Comparison of ENCODE assay signal across 17 cellular contexts in genomic region chr5:89168766-89169165, GRCh38.
DNase-seq lines count a peak whose midpoint lies in the region; ATAC-seq, FAIRE-seq and TF ChIP-seq lines count a peak whose summit lies in the region.
"Had no signal": no experiment of that assay in that cellular context is flagged by ENCODE, and none has a peak within 500 bp of the region (broad histone marks: within the 10 kb centered on the region; RNA-seq: fewer than 3 reads in every experiment).

No MANE protein-coding gene starts in this region.

- DNase-seq in bronchial epithelial cell (ENCODE audit: low read depth) (no peak), HepG2 (ENCODE audit: low spot score) (no peak)
- no peak for DNase-seq in activated naive CD4-positive, alpha-beta T cell treated with anti-CD3 and anti-CD28 coated beads, Interleukin-2, amount 50 U/mL, for 16 hours
- no peak for DNase-seq in naive thymus-derived CD8-positive, alpha-beta T cell
- no peak for DNase-seq in activated naive CD8-positive, alpha-beta T cell treated with anti-CD3 and anti-CD28 coated beads for 36 hours
- DNase-seq: activated CD4-positive, CD25-positive, alpha-beta regulatory T cell; activated T-cell treated with anti-CD3 and anti-CD28 coated beads, Interleukin-2, amount 50 U/mL, for 1 hour; CD4-positive, alpha-beta memory T cell; gastrocnemius medialis; kidney; NCI-H1694 treated with DMSO at 0.1 percent for 48 hours; sigmoid colon had no signal

- CTCF ChIA-PET in HepG2 (lab: Yijun Ruan, JAX; ENCODE audit: low intra/inter-chr PET ratio, low total read pairs): no interaction called here

- FAIRE-seq in bronchial epithelial cell (lab: Jason Lieb, UNC) (peak; percentile 43), HepG2 (lab: Jason Lieb, UNC) (no peak)
- FAIRE-seq: kidney had no signal

- H3K4me1 ChIP-seq in HepG2 (ENCODE audit: insufficient read depth, low read length): no peaks in the 10 kb centered on the region
- H3K4me1 ChIP-seq: gastrocnemius medialis, sigmoid colon had no signal

- no peak overlapping the region for H3K4me2 ChIP-seq in HepG2 (ENCODE audit: low read depth, low read length)

- TF ChIP-seq CTCF in bronchial epithelial cell (IDR thresholded peaks at IDR 0.05; ENCODE audit: insufficient read depth, low read length, severe bottlenecking) (no peak), HepG2 (CRISPR knock-in tag; IDR thresholded peaks at IDR 0.05) (no peak)

- H3K4me3 Mint-ChIP-seq in naive thymus-derived CD8-positive, alpha-beta T cell: no peak overlapping the region
- H3K4me3 Mint-ChIP-seq in activated naive CD8-positive, alpha-beta T cell treated with anti-CD3 and anti-CD28 coated beads for 36 hours: no peak overlapping the region
- H3K4me3 Mint-ChIP-seq: CD4-positive, alpha-beta memory T cell; natural killer cell treated with Interleukin-12 subunit alpha and Interleukin-12 subunit beta and Interleukin-15 and Interleukin-18, amount 100 ng/mL, for 72 hours had no signal

- POLR2A ChIA-PET in naive thymus-derived CD8-positive, alpha-beta T cell (lab: Charles Lee): no interaction called here
- POLR2A ChIA-PET in HepG2 (lab: Yijun Ruan, JAX): no interaction called here

- TF ChIP-seq EP300 in HepG2 (IDR thresholded peaks at IDR 0.05; ENCODE audit: low read depth in 2 of 2, low read length in 2 of 2) (no peak), HepG2 (CRISPR knock-in tag; IDR thresholded peaks at IDR 0.05; ENCODE audit: borderline replicate concordance) (no peak)

- TF ChIP-seq POLR2A in HepG2 (IDR thresholded peaks at IDR 0.05; ENCODE audit: insufficient read depth in 1 of 2, low read depth in 2 of 2, low read length in 2 of 2): no peak

- H3K27ac Mint-ChIP-seq in naive thymus-derived CD8-positive, alpha-beta T cell: no peak overlapping the region
- H3K27ac Mint-ChIP-seq in activated naive CD8-positive, alpha-beta T cell treated with anti-CD3 and anti-CD28 coated beads for 36 hours: no peak overlapping the region
- H3K27ac Mint-ChIP-seq: CD4-positive, alpha-beta memory T cell; natural killer cell treated with Interleukin-12 subunit alpha and Interleukin-12 subunit beta and Interleukin-15 and Interleukin-18, amount 100 ng/mL, for 72 hours had no signal

- no peak overlapping the region for H3K9ac ChIP-seq in HepG2 (ENCODE audit: insufficient read depth, low read depth, low read length)

- intact Hi-C loops in HepG2 (cut with micrococcal nuclease; ENCODE audit: unreplicated experiment): no loop called here

- no peak overlapping the region for H3K27ac ChIP-seq in HepG2 (ENCODE audit: extremely low read length, insufficient read depth, low read length)
- H3K27ac ChIP-seq: gastrocnemius medialis, sigmoid colon had no signal

- no peaks in the 10 kb centered on the region for H3K36me3 Mint-ChIP-seq in naive thymus-derived CD8-positive, alpha-beta T cell
- peaks cover 1% of the 10 kb centered on the region for H3K36me3 Mint-ChIP-seq in activated naive CD8-positive, alpha-beta T cell treated with anti-CD3 and anti-CD28 coated beads for 36 hours
- H3K36me3 Mint-ChIP-seq: CD4-positive, alpha-beta memory T cell; natural killer cell treated with Interleukin-12 subunit alpha and Interleukin-12 subunit beta and Interleukin-15 and Interleukin-18, amount 100 ng/mL, for 72 hours had no signal

- H4K20me1 ChIP-seq in HepG2 (ENCODE audit: insufficient read depth, low read length): no peaks in the 10 kb centered on the region

- in situ Hi-C loops in HepG2 (cut with HindIII; ENCODE audit: extremely low pct_ligation_motif_present, low pct_unique_long_range_greater_than_20kb): no loop called here

- BruUV-seq in HepG2 (replicated peaks; lab: Mats Ljungman, UMichigan): no TSS peak

- TF ChIP-seq RAD21 in HepG2 (CRISPR knock-in tag; IDR thresholded peaks at IDR 0.05): no peak

- no peaks in the 10 kb centered on the region for H3K79me2 ChIP-seq in HepG2 (ENCODE audit: insufficient read depth, low read length)

- H3K27me3 ChIP-seq in bronchial epithelial cell (ENCODE audit: control insufficient read depth, insufficient read depth, low read length) (no peaks in the 10 kb centered on the region), HepG2 (ENCODE audit: control insufficient read depth in 1 of 2, insufficient read depth in 2 of 2, low read length in 2 of 2) (no peaks in the 10 kb centered on the region)
- H3K27me3 ChIP-seq: gastrocnemius medialis, sigmoid colon had no signal

- H3K9me3 Mint-ChIP-seq in naive thymus-derived CD8-positive, alpha-beta T cell: peaks cover 0 to 7% (median 2%) of the 10 kb centered on the region in 9 donors
- peaks cover 2% of the 10 kb centered on the region for H3K9me3 Mint-ChIP-seq in activated naive CD8-positive, alpha-beta T cell treated with anti-CD3 and anti-CD28 coated beads for 36 hours

- no peak overlapping the region for H2AFZ ChIP-seq in HepG2 (ENCODE audit: low read length)

- H3K36me3 ChIP-seq in bronchial epithelial cell (ENCODE audit: control insufficient read depth, insufficient read depth, low read length): no peaks in the 10 kb centered on the region
- no peaks in the 10 kb centered on the region for H3K36me3 ChIP-seq in HepG2 (replicated peaks in 1 of 2; ENCODE audit: control insufficient read depth in 1 of 2, insufficient read depth in 2 of 2, low read length in 2 of 2)
- H3K36me3 ChIP-seq: gastrocnemius medialis, sigmoid colon had no signal

- H3K4me1 Mint-ChIP-seq in naive thymus-derived CD8-positive, alpha-beta T cell: peaks cover 0 to 3% (median 0%) of the 10 kb centered on the region in 4 donors
- H3K4me1 Mint-ChIP-seq in activated naive CD8-positive, alpha-beta T cell treated with anti-CD3 and anti-CD28 coated beads for 36 hours: no peaks in the 10 kb centered on the region
- H3K4me1 Mint-ChIP-seq: CD4-positive, alpha-beta memory T cell had no signal

- no peaks in the 10 kb centered on the region for H3K27me3 Mint-ChIP-seq in naive thymus-derived CD8-positive, alpha-beta T cell
- H3K27me3 Mint-ChIP-seq in activated naive CD8-positive, alpha-beta T cell treated with anti-CD3 and anti-CD28 coated beads for 36 hours: no peaks in the 10 kb centered on the region
- H3K27me3 Mint-ChIP-seq: CD4-positive, alpha-beta memory T cell; natural killer cell treated with Interleukin-12 subunit alpha and Interleukin-12 subunit beta and Interleukin-15 and Interleukin-18, amount 100 ng/mL, for 72 hours had no signal

- H3K9me3 ChIP-seq in HepG2 (ENCODE audit: low read length): peaks cover 10% of the 10 kb centered on the region
- H3K9me3 ChIP-seq: gastrocnemius medialis had no signal

- H3K4me3 ChIP-seq in bronchial epithelial cell (ENCODE audit: low read depth, low read length) (no peak overlapping the region), HepG2 (replicated peaks in 1 of 3; ENCODE audit: insufficient read depth in 1 of 3, low read depth in 2 of 3, low read length in 3 of 3) (no peak overlapping the region)
- H3K4me3 ChIP-seq: gastrocnemius medialis, sigmoid colon had no signal

- 3% methylated on average over 3 of the region's 3 CpGs for WGBS in HepG2 (ENCODE audit: low lambda C conversion rate)

- ATAC-seq in GM18873 (IDR thresholded peaks at IDR 0.05; ENCODE audit: low FRiP score, unreplicated experiment): peak; percentile 95
- ATAC-seq in GM21528 (IDR thresholded peaks at IDR 0.05; ENCODE audit: low FRiP score, unreplicated experiment): peak; percentile 85
- ATAC-seq in HG03066 (IDR thresholded peaks at IDR 0.05; ENCODE audit: low read depth, unreplicated experiment): peak; percentile 95
- no peak for ATAC-seq in naive thymus-derived CD8-positive, alpha-beta T cell
- no peak for ATAC-seq in HepG2
- ATAC-seq: gastrocnemius medialis; natural killer cell treated with Interleukin-12 subunit alpha and Interleukin-12 subunit beta and Interleukin-15 and Interleukin-18, amount 100 ng/mL, for 72 hours; SK-N-SH treated with all-trans-retinoic acid at 6 μM for 48 hours had no signal

TF ChIP-seq in HepG2, 621 proteins besides CTCF, POLR2A, EP300 and RAD21:
- no peak for TF ChIP-seq ZNF33A (CRISPR knock-in tag; IDR thresholded peaks at IDR 0.05; ENCODE audit: borderline replicate concordance)
- TF ChIP-seq HIVEP1 (CRISPR knock-in tag; IDR thresholded peaks at IDR 0.05): no peak

Comparison
In these comparisons a context has a peak if more than half of its experiments do, and no peak if none do; other contexts are left out.
1. ATAC-seq: peak in GM18873 (single experiment), GM21528 (single experiment) and HG03066 (single experiment); none in naive thymus-derived CD8-positive, alpha-beta T cell (0 of 2) and HepG2 (single experiment).